36 cellular contexts compared by ENCODE assay signal in the genomic region with DNA sequence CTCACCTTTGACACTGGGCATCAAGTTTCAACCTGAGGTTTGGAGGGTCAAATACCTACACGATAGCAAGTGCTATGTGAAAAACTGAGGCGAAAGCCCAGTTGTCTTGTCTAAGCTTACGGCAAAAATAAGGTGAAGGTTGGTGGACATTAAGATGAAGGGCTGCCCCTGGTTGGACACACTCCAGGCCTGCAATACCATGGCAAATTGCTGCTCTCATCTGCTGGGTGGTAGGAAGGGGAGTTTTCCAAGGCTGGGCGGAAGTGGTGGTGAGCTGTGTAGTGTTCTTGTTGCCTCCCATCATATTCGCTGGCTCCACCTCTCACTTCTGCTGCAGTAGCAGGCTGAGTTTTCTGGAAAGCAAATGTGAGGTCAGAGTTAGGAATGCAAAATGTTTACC. TPM values are rescaled to one million over a fixed set of nuclear protein-coding genes. Genes with fewer than 3 reads are reported as not detected.
"Had no signal": no experiment of that assay in that cellular context is flagged by ENCODE, and none has a peak within 500 bp of the region (broad histone marks: within the 10 kb centered on the region; RNA-seq: fewer than 3 reads in every experiment).

No MANE protein-coding gene starts in this region.

- ATAC-seq: activated CD4-positive, alpha-beta T cell treated with anti-CD3 and anti-CD28 coated beads for 36 hours; activated CD4-positive, CD25-positive, alpha-beta regulatory T cell treated with anti-CD3 and anti-CD28 coated beads, Interleukin-2, amount 50 U/mL, for 24 hours; activated CD8-positive, alpha-beta T cell treated with anti-CD3 and anti-CD28 coated beads, Interleukin-2, amount 10 ng/mL, durations not matched to agents 7 days and 5 days; body of pancreas; PC-3; WTC11 had no signal

- H3K36me3 ChIP-seq: breast epithelium had no signal

- FAIRE-seq: astrocyte, RCC 7860, TTC549 had no signal

- H3K9me3 ChIP-seq: body of pancreas, breast epithelium had no signal

- H3K27ac ChIP-seq: body of pancreas, breast epithelium, SK-N-MC had no signal

- DNase-seq: activated CD4-positive, alpha-beta T cell treated with anti-CD3 and anti-CD28 coated beads for 36 hours; activated CD4-positive, alpha-beta T cell treated with anti-CD3 and anti-CD28 coated beads, Interleukin-2, amount 10 ng/mL, durations not matched to agents 7 days and 5 days; activated CD4-positive, alpha-beta T cell treated with anti-CD3 and anti-CD28 coated beads, Interleukin-2, amount 50 U/mL, for 48 hours; activated CD8-positive, alpha-beta T cell treated with anti-CD3 and anti-CD28 coated beads, Interleukin-2, amount 10 ng/mL, durations not matched to agents 7 days and 5 days; activated gamma-delta T cell; activated naive CD4-positive, alpha-beta T cell treated with Interleukin-2 at 50 U/mL for 16 hours; activated naive CD8-positive, alpha-beta T cell treated with anti-CD3 and anti-CD28 coated beads, Interleukin-2, amount 10 ng/mL, durations not matched to agents 7 days and 5 days; activated T-cell treated with anti-CD3 and anti-CD28 coated beads, Interleukin-2, amount 50 U/mL, for 24 hours; body of pancreas; Kasumi-1; KG1; MM.1S; NCI-H1092 treated with DMSO at 0.1 percent for 48 hours; NCI-H1417; NCI-H146; NCI-H187; NCI-H2029 treated with DMSO at 0.1 percent for 48 hours; NCI-H2107; NCI-H2171; NCI-H510A treated with DMSO at 0.1 percent for 48 hours; NCI-H69; PC-3; Right ventricle myocardium superior; T1000 had no signal

- H3K4me3 ChIP-seq: body of pancreas, breast epithelium, SK-N-MC had no signal

- H3K27me3 ChIP-seq: body of pancreas, breast epithelium had no signal

- H3K4me1 ChIP-seq: body of pancreas, breast epithelium had no signal

RNA-seq across cellular contexts. Expression of a gene that starts 33.6 kb away (rescaled TPM):
- total RNA-seq: activated CD4-positive, alpha-beta T cell treated with anti-CD3 and anti-CD28 coated beads for 36 hours; activated CD4-positive, alpha-beta T cell treated with anti-CD3 and anti-CD28 coated beads, Interleukin-2, amount 10 ng/mL, durations not matched to agents 7 days and 5 days; activated CD8-positive, alpha-beta T cell treated with anti-CD3 and anti-CD28 coated beads, Interleukin-2, amount 10 ng/mL, durations not matched to agents 7 days and 5 days; activated naive CD8-positive, alpha-beta T cell treated with anti-CD3 and anti-CD28 coated beads, Interleukin-2, amount 10 ng/mL, durations not matched to agents 7 days and 5 days; activated T-helper 2 cell treated with anti-CD3 and anti-CD28 coated beads, Interferon-gamma antibody, Interleukin-2, Interleukin-4, amounts not matched to agents 10 μg/mL and 5 μg/mL and 100 μg/mL, durations not matched to agents 14 hours and 24 hours and 36 hours; astrocyte; body of pancreas; breast epithelium; cardiac septum; PC-3; Right ventricle myocardium superior; T-helper 1 cell treated with Interleukin-12 subunit alpha and Interleukin-12 subunit beta and Interleukin-4 antibody, amounts not matched to agents 30 ng/mL and 1 ng/mL, for 36 hours; T-helper 2 cell treated with Interferon-gamma antibody and Interleukin-4, amounts not matched to agents 100 ng/mL and 5 ng/mL, for 36 hours; WTC11 had no signal
- polyA plus RNA-seq: adipose tissue had no signal
